ENCODE assay signal across 4 cellular contexts in the genomic region with DNA sequence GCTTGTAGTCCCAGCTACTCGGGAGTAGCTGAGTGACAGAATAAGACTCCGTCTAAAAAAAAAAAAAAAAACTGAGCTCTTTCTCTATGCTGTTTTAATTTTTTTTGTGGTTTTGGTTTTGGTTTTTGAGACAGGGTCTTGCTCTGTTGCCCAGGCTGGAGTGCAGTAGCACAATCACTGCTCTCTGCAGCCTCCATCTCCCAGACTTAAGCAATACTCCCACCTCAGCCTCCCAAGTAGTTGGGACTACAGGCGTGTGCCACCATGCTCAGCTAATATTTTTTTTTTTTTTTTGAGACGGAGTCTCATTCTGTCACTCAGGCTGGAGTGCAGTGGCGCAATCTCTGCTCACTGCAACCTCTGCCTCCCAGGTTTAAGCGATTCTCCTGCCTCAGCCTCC. TPM values are rescaled to one million over a fixed set of nuclear protein-coding genes. Genes with fewer than 3 reads are reported as not detected.
"Had no signal": no experiment of that assay in that cellular context is flagged by ENCODE, and none has a peak within 500 bp of the region (broad histone marks: within the 10 kb centered on the region; RNA-seq: fewer than 3 reads in every experiment).

No MANE protein-coding gene starts in this region.

RNA-seq across cellular contexts. Expression of gene SMIM5, which starts 50.0 kb away (rescaled TPM):
- total RNA-seq: activated naive CD4-positive, alpha-beta T cell treated with anti-CD3 and anti-CD28 coated beads for 36 hours; activated T-helper 1 cell treated with anti-CD3 and anti-CD28 coated beads, Interleukin-12 subunit alpha, Interleukin-12 subunit beta, Interleukin-2, Interleukin-4 antibody, amounts not matched to agents 30 ng/mL and 10 ng/mL and 1 ng/mL, durations not matched to agents 14 hours and 24 hours and 36 hours; ascending aorta; chondrocyte had no signal
